In genomic region chr4:78720994-78721677, GRCh38 we compare ENCODE assay signal across 1 cellular context.
A peak's percentile ranks its signal among the peaks of the same experiment; 100 is the strongest.
TF ChIP-seq lines count a peak whose summit lies in the region.

No MANE protein-coding gene starts in this region.

TF ChIP-seq in K562, 482 proteins besides CTCF, POLR2A, EP300 and RAD21 (continued from another document and continues in another):
- TF ChIP-seq ZNF407 (IDR thresholded peaks at IDR 0.05; ENCODE audit: low read depth) (no peak), NFYB (IDR thresholded peaks at IDR 0.05; ENCODE audit: extremely low read depth, insufficient read length) (no peak), MAX (CRISPR knock-in tag; IDR thresholded peaks at IDR 0.05) (0 out of 2 replicates have a peak, but pooled peaks have one; percentile 18), PCBP2 (IDR thresholded peaks at IDR 0.05; ENCODE audit: low read depth, low read length, poor library complexity, severe bottlenecking) (no peak), E2F5 (CRISPR knock-in tag; IDR thresholded peaks at IDR 0.05) (no peak), KDM5B (IDR thresholded peaks at IDR 0.05; ENCODE audit: insufficient replicate concordance, low read depth, low read length) (peak; percentile 73), SIN3B (IDR thresholded peaks at IDR 0.05; ENCODE audit: low read depth) (no peak), CCNT2 (IDR thresholded peaks at IDR 0.05; ENCODE audit: borderline replicate concordance, extremely low read depth, insufficient read length, low read depth, low read length) (peak; percentile 82), ZNF224 (CRISPR knock-in tag; IDR thresholded peaks at IDR 0.05) (no peak), NCOR1 (IDR thresholded peaks at IDR 0.05) (peak; percentile 90), MCM5 (IDR thresholded peaks at IDR 0.05; ENCODE audit: low read depth) (no peak), ZNF445 (CRISPR knock-in tag; IDR thresholded peaks at IDR 0.05; ENCODE audit: low read depth) (no peak), RFX5 (IDR thresholded peaks at IDR 0.05; ENCODE audit: low read depth, low read length) (no peak), TAF9B (IDR thresholded peaks at IDR 0.05; ENCODE audit: partially characterized antibody) (peak; percentile 78), ZNF217 (CRISPR knock-in tag; IDR thresholded peaks at IDR 0.05) (no peak), POLR2H (tag; IDR thresholded peaks at IDR 0.05; ENCODE audit: low read depth) (peak; percentile 88), NR2C1 (IDR thresholded peaks at IDR 0.05) (peak; percentile 78), NR2C1 (tag; IDR thresholded peaks at IDR 0.05) (peak; percentile 81), POLR2AphosphoS5 (IDR thresholded peaks at IDR 0.05; ENCODE audit: control insufficient read depth, insufficient read depth, low read depth, low read length) (peak; percentile 67; the same call in 1 of the 2 replicates), SUPT5H (IDR thresholded peaks at IDR 0.05) (no peak; the same call in none of the 2 replicates), ZNF766 (CRISPR knock-in tag; conservative IDR thresholded peaks at IDR 0.05) (0 out of 2 replicates have a peak, but pooled peaks have one; percentile 36), ELF2 (CRISPR knock-in tag; IDR thresholded peaks at IDR 0.05) (no peak; the same call in 1 of the 2 replicates), ZNF175 (CRISPR knock-in tag; IDR thresholded peaks at IDR 0.05; ENCODE audit: low read depth) (peak; percentile 84; the same call in 1 of the 2 replicates), ZNF696 (CRISPR knock-in tag; conservative IDR thresholded peaks at IDR 0.05) (no peak), NCOA1 (IDR thresholded peaks at IDR 0.05; ENCODE audit: low read depth) (peak; percentile 93), TCF7 (IDR thresholded peaks at IDR 0.05; ENCODE audit: borderline replicate concordance) (no peak), HDAC8 (tag; IDR thresholded peaks at IDR 0.05) (no peak), HIVEP1 (CRISPR knock-in tag; IDR thresholded peaks at IDR 0.05) (no peak), ZNF174 (CRISPR knock-in tag; IDR thresholded peaks at IDR 0.05) (no peak), NR3C1 (CRISPR knock-in tag; IDR thresholded peaks at IDR 0.05) (no peak), ZNF143 (CRISPR knock-in tag; IDR thresholded peaks at IDR 0.05) (no peak), CSDE1 (IDR thresholded peaks at IDR 0.05) (no peak), ZBTB43 (CRISPR knock-in tag; IDR thresholded peaks at IDR 0.05) (no peak), SMC3 (conservative IDR thresholded peaks at IDR 0.05; ENCODE audit: insufficient read depth, low read depth, low read length) (no peak)
- TF ChIP-seq, protein P1, sequence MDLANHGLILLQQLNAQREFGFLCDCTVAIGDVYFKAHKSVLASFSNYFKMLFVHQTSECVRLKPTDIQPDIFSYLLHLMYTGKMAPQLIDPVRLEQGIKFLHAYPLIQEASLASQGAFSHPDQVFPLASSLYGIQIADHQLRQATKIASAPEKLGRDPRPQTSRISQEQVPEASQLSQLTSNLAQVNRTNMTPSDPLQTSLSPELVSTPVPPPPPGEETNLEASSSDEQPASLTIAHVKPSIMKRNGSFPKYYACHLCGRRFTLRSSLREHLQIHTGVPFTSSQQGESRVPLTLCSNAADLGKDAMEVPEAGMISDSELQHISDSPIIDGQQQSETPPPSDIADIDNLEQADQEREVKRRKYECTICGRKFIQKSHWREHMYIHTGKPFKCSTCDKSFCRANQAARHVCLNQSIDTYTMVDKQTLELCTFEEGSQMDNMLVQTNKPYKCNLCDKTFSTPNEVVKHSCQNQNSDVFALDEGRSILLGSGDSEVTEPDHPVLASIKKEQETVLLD (IDR thresholded peaks at IDR 0.05) = peak; percentile 57
- TF ChIP-seq, protein P2, sequence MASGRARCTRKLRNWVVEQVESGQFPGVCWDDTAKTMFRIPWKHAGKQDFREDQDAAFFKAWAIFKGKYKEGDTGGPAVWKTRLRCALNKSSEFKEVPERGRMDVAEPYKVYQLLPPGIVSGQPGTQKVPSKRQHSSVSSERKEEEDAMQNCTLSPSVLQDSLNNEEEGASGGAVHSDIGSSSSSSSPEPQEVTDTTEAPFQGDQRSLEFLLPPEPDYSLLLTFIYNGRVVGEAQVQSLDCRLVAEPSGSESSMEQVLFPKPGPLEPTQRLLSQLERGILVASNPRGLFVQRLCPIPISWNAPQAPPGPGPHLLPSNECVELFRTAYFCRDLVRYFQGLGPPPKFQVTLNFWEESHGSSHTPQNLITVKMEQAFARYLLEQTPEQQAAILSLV (tag; IDR thresholded peaks at IDR 0.05) = peak; percentile 55; the same call in 1 of the 2 replicates
- TF ChIP-seq, protein P3, sequence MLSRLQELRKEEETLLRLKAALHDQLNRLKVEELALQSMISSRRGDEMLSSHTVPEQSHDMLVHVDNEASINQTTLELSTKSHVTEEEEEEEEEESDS (CRISPR knock-in tag; IDR thresholded peaks at IDR 0.05) = no peak
- TF ChIP-seq, protein P4, sequence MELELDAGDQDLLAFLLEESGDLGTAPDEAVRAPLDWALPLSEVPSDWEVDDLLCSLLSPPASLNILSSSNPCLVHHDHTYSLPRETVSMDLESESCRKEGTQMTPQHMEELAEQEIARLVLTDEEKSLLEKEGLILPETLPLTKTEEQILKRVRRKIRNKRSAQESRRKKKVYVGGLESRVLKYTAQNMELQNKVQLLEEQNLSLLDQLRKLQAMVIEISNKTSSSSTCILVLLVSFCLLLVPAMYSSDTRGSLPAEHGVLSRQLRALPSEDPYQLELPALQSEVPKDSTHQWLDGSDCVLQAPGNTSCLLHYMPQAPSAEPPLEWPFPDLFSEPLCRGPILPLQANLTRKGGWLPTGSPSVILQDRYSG (tag; conservative IDR thresholded peaks at IDR 0.05; ENCODE audit: low read depth) = no peak
